21 cellular contexts compared by ENCODE assay signal in the genomic region with DNA sequence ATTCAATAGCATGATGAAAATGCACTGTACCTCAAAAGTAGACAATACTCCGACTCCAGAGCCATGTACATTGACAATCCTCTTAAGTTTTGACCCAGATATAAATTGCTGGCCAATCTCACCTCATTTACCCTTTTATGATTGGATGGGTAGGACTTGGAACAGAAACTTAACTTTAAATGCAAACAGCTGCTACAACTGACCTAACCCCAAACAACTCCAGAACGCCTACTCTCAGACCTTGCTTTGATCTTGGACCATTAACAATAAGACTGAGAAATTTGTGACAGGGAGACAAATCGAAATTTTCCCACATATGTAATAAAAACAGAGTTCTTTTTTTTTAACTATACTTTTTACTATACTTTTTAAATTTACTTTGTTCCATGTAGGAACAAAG.
"Had no signal": no experiment of that assay in that cellular context is flagged by ENCODE, and none has a peak within 500 bp of the region (broad histone marks: within the 10 kb centered on the region; RNA-seq: fewer than 3 reads in every experiment).

No MANE protein-coding gene starts in this region.

- H3K4me3 ChIP-seq: lower lobe of right lung, neural progenitor cell, sigmoid colon, testis, vagina had no signal

- H3K27me3 ChIP-seq: neural progenitor cell, sigmoid colon, testis, vagina had no signal

- H3K36me3 ChIP-seq: lower lobe of right lung, neural progenitor cell, sigmoid colon, vagina had no signal

- H3K9me3 ChIP-seq: lower lobe of right lung, sigmoid colon, testis, vagina had no signal

- H3K27ac ChIP-seq: foreskin keratinocyte, lower lobe of right lung, neural progenitor cell, sigmoid colon, testis had no signal

- DNase-seq: activated B cell treated with CpG ODN at 0.5 μM for 24 hours; activated CD4-positive, alpha-beta T cell treated with anti-CD3 and anti-CD28 coated beads for 36 hours; activated CD4-positive, alpha-beta T cell treated with anti-CD3 and anti-CD28 coated beads, Interleukin-2, amount 50 U/mL, for 48 hours; activated CD8-positive, alpha-beta memory T cell treated with anti-CD3 and anti-CD28 coated beads, Interleukin-2, amount 50 U/mL, for 48 hours; activated naive CD4-positive, alpha-beta T cell treated with Interleukin-2 at 50 U/mL for 16 hours; activated naive CD8-positive, alpha-beta T cell treated with anti-CD3 and anti-CD28 coated beads for 36 hours; activated T-cell treated with anti-CD3 and anti-CD28 coated beads, Interleukin-2, amount 50 U/mL, for 4 hours; effector CD4-positive, alpha-beta T cell; foreskin keratinocyte; left colon; lower lobe of right lung; naive B cell; retina; sigmoid colon; stimulated activated CD4-positive, alpha-beta T cell treated with anti-CD3 and anti-CD28 coated beads, Interleukin-2, amount 100 ng/mL, for 48 hours; stimulated activated CD8-positive, alpha-beta memory T cell treated with anti-CD3 and anti-CD28 coated beads, Interleukin-4, amount 100 ng/mL, for 48 hours; stimulated activated naive CD4-positive, alpha-beta T cell; T-helper 17 cell; testis had no signal

- H3K4me1 ChIP-seq: foreskin keratinocyte, lower lobe of right lung, neural progenitor cell, sigmoid colon, testis, vagina had no signal

- ATAC-seq: activated CD4-positive, alpha-beta T cell treated with anti-CD3 and anti-CD28 coated beads for 36 hours; activated T-cell treated with anti-CD3 and anti-CD28 coated beads, Interleukin-2, amount 50 U/mL, for 4 hours; foreskin keratinocyte; left colon; lower lobe of right lung; T-helper 17 cell had no signal
